2 cellular contexts compared by ENCODE assay signal in the genomic region with DNA sequence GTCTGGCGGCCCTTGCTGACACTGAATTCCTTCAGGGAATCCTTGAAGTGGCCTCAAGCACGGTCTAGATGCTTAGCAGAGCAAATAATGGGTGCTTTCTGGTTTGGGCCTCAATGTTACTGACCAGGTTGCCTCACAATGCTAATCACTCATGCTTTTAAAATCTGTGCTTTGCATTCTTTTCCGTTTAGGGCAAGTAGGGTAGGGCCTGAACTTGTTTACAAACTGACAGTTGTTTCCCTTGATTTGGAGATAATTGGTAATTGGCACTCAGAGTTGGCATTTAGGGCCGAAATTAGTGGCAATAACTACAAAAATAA.
TF ChIP-seq lines count a peak whose summit lies in the region.

No MANE protein-coding gene starts in this region.

TF ChIP-seq in SK-N-SH, 30 proteins besides CTCF, POLR2A, EP300 and RAD21 (continued from another document):
- TF ChIP-seq POLR2AphosphoS5 (IDR thresholded peaks at IDR 0.05; ENCODE audit: low read depth, low read length) (no peak), ELF1 (IDR thresholded peaks at IDR 0.05) (no peak), TCF12 (IDR thresholded peaks at IDR 0.05) (no peak), NRF1 (IDR thresholded peaks at IDR 0.05; ENCODE audit: low read depth, low read length) (no peak), RXRA (IDR thresholded peaks at IDR 0.05; ENCODE audit: borderline replicate concordance, low read depth) (no peak), TEAD4 (IDR thresholded peaks at IDR 0.05; ENCODE audit: borderline replicate concordance, insufficient read depth) (no peak), RFX5 (IDR thresholded peaks at IDR 0.05; ENCODE audit: low read length) (no peak), SIN3A (IDR thresholded peaks at IDR 0.05; ENCODE audit: borderline replicate concordance, low read depth, low read length) (no peak), YY1 (IDR thresholded peaks at IDR 0.05; ENCODE audit: low read depth) (no peak), FOXM1 (IDR thresholded peaks at IDR 0.05; ENCODE audit: low read depth) (no peak)
- TF ChIP-seq, protein P1, sequence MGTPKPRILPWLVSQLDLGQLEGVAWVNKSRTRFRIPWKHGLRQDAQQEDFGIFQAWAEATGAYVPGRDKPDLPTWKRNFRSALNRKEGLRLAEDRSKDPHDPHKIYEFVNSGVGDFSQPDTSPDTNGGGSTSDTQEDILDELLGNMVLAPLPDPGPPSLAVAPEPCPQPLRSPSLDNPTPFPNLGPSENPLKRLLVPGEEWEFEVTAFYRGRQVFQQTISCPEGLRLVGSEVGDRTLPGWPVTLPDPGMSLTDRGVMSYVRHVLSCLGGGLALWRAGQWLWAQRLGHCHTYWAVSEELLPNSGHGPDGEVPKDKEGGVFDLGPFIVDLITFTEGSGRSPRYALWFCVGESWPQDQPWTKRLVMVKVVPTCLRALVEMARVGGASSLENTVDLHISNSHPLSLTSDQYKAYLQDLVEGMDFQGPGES (IDR thresholded peaks at IDR 0.05; ENCODE audit: low read depth, low read length) = no peak
- TF ChIP-seq, protein P2, sequence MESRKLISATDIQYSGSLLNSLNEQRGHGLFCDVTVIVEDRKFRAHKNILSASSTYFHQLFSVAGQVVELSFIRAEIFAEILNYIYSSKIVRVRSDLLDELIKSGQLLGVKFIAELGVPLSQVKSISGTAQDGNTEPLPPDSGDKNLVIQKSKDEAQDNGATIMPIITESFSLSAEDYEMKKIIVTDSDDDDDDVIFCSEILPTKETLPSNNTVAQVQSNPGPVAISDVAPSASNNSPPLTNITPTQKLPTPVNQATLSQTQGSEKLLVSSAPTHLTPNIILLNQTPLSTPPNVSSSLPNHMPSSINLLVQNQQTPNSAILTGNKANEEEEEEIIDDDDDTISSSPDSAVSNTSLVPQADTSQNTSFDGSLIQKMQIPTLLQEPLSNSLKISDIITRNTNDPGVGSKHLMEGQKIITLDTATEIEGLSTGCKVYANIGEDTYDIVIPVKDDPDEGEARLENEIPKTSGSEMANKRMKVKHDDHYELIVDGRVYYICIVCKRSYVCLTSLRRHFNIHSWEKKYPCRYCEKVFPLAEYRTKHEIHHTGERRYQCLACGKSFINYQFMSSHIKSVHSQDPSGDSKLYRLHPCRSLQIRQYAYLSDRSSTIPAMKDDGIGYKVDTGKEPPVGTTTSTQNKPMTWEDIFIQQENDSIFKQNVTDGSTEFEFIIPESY (IDR thresholded peaks at IDR 0.05; ENCODE audit: borderline replicate concordance, low read depth) = no peak

TF ChIP-seq in SK-N-SH treated with all-trans-retinoic acid at 6 μM for 48 hours, 23 proteins besides CTCF, POLR2A, EP300 and RAD21 (continued from another document):
- TF ChIP-seq CSDC2 (CRISPR knock-in tag; IDR thresholded peaks at IDR 0.05) (no peak), ESRRG (CRISPR knock-in tag; IDR thresholded peaks at IDR 0.05) (no peak), TOX (CRISPR knock-in tag; IDR thresholded peaks at IDR 0.05; ENCODE audit: borderline replicate concordance) (no peak), PPARA (CRISPR knock-in tag; IDR thresholded peaks at IDR 0.05; ENCODE audit: borderline replicate concordance) (no peak)
- TF ChIP-seq, protein P3, sequence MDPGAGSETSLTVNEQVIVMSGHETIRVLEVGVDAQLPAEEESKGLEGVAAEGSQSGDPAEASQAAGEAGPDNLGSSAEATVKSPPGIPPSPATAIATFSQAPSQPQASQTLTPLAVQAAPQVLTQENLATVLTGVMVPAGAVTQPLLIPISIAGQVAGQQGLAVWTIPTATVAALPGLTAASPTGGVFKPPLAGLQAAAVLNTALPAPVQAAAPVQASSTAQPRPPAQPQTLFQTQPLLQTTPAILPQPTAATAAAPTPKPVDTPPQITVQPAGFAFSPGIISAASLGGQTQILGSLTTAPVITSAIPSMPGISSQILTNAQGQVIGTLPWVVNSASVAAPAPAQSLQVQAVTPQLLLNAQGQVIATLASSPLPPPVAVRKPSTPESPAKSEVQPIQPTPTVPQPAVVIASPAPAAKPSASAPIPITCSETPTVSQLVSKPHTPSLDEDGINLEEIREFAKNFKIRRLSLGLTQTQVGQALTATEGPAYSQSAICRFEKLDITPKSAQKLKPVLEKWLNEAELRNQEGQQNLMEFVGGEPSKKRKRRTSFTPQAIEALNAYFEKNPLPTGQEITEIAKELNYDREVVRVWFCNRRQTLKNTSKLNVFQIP (CRISPR knock-in tag; IDR thresholded peaks at IDR 0.05; ENCODE audit: borderline replicate concordance, low read depth) = no peak
- TF ChIP-seq, protein P4, sequence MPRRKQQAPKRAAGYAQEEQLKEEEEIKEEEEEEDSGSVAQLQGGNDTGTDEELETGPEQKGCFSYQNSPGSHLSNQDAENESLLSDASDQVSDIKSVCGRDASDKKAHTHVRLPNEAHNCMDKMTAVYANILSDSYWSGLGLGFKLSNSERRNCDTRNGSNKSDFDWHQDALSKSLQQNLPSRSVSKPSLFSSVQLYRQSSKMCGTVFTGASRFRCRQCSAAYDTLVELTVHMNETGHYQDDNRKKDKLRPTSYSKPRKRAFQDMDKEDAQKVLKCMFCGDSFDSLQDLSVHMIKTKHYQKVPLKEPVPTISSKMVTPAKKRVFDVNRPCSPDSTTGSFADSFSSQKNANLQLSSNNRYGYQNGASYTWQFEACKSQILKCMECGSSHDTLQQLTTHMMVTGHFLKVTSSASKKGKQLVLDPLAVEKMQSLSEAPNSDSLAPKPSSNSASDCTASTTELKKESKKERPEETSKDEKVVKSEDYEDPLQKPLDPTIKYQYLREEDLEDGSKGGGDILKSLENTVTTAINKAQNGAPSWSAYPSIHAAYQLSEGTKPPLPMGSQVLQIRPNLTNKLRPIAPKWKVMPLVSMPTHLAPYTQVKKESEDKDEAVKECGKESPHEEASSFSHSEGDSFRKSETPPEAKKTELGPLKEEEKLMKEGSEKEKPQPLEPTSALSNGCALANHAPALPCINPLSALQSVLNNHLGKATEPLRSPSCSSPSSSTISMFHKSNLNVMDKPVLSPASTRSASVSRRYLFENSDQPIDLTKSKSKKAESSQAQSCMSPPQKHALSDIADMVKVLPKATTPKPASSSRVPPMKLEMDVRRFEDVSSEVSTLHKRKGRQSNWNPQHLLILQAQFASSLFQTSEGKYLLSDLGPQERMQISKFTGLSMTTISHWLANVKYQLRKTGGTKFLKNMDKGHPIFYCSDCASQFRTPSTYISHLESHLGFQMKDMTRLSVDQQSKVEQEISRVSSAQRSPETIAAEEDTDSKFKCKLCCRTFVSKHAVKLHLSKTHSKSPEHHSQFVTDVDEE (CRISPR knock-in tag; IDR thresholded peaks at IDR 0.05) = no peak
- TF ChIP-seq, protein P5, sequence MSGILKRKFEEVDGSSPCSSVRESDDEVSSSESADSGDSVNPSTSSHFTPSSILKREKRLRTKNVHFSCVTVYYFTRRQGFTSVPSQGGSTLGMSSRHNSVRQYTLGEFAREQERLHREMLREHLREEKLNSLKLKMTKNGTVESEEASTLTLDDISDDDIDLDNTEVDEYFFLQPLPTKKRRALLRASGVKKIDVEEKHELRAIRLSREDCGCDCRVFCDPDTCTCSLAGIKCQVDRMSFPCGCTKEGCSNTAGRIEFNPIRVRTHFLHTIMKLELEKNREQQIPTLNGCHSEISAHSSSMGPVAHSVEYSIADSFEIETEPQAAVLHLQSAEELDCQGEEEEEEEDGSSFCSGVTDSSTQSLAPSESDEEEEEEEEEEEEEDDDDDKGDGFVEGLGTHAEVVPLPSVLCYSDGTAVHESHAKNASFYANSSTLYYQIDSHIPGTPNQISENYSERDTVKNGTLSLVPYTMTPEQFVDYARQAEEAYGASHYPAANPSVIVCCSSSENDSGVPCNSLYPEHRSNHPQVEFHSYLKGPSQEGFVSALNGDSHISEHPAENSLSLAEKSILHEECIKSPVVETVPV (CRISPR knock-in tag; IDR thresholded peaks at IDR 0.05) = no peak
